Comparison of ENCODE assay signal across 1 cellular context in genomic region chr19:48386981-48387380, GRCh38.
TF ChIP-seq lines count a peak whose summit lies in the region.

No MANE protein-coding gene starts in this region.

TF ChIP-seq in HepG2, 621 proteins besides CTCF, POLR2A, EP300 and RAD21:
- TF ChIP-seq ZNF121 (CRISPR knock-in tag; IDR thresholded peaks at IDR 0.05) (no peak), PBX2 (CRISPR knock-in tag; IDR thresholded peaks at IDR 0.05) (no peak), ZNF501 (CRISPR knock-in tag; IDR thresholded peaks at IDR 0.05) (no peak), ZNF629 (CRISPR knock-in tag; conservative IDR thresholded peaks at IDR 0.05) (peak; percentile 82), HHEX (CRISPR knock-in tag; IDR thresholded peaks at IDR 0.05) (no peak), ZBTB38 (CRISPR knock-in tag; IDR thresholded peaks at IDR 0.05) (no peak), MTERF4 (CRISPR knock-in tag; IDR thresholded peaks at IDR 0.05) (no peak), ZNF333 (CRISPR knock-in tag; IDR thresholded peaks at IDR 0.05; ENCODE audit: borderline replicate concordance) (no peak)
